In the genomic region with DNA sequence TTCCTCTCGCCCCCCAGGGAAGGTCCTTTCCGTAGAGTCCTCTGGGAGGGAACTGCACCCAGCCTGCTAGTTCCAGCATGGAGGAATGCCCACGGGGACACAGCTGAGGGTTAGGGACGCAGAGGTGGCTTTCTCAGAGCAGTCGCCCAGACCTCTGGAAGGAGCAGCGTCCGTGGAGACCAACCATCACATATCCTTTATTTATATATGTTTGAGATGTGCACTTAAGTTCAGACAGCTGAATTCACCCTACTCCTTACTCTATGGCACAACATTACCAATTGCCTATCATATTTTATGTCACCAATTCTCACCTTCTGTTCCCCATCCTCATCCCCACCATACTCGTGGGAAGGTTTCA, we compare ENCODE assay signal across 14 cellular contexts.
DNase-seq lines count a peak whose midpoint lies in the region; ATAC-seq and TF ChIP-seq lines count a peak whose summit lies in the region.
"Had no signal": no experiment of that assay in that cellular context is flagged by ENCODE, and none has a peak within 500 bp of the region (broad histone marks: within the 10 kb centered on the region; RNA-seq: fewer than 3 reads in every experiment).

No MANE protein-coding gene starts in this region.

- H3K36me3 ChIP-seq in SK-N-SH (replicated peaks in 1 of 2; ENCODE audit: control insufficient read depth in 1 of 2, insufficient read depth in 2 of 2, low read length in 1 of 2) (no peaks in the 10 kb centered on the region), neuronal stem cell (replicated peaks in 1 of 2; ENCODE audit: control insufficient read depth in 2 of 2, insufficient read depth in 2 of 2, low read length in 2 of 2) (no peaks in the 10 kb centered on the region), uterus (no peaks in the 10 kb centered on the region)

- H2BK15ac ChIP-seq in neuronal stem cell (ENCODE audit: low read length): no peak overlapping the region

- H3K23ac ChIP-seq in neuronal stem cell (ENCODE audit: low read depth, low read length, poor library complexity): no peak overlapping the region

- no peak overlapping the region for H3K4me2 ChIP-seq in SK-N-SH
- no peak overlapping the region for H3K4me2 ChIP-seq in neuronal stem cell (ENCODE audit: insufficient read depth, low read length, poor library complexity, severe bottlenecking)
- H3K4me2 ChIP-seq: A549 had no signal

- H3K4me1 ChIP-seq in SK-N-SH (ENCODE audit: control insufficient read depth in 1 of 2, insufficient read depth in 2 of 2, low read depth in 1 of 2, low read length in 1 of 2) (no peaks in the 10 kb centered on the region), neuronal stem cell (ENCODE audit: control insufficient read depth in 2 of 2, insufficient read depth in 1 of 2, low read depth in 1 of 2, low read length in 2 of 2) (peaks cover 0 to 3% of the 10 kb centered on the region in 2 donors), uterus (no peaks in the 10 kb centered on the region)
- H3K4me1 ChIP-seq: A549, Caco-2 had no signal

- no peak overlapping the region for H2BK12ac ChIP-seq in neuronal stem cell (ENCODE audit: low read length)

- H2BK5ac ChIP-seq in neuronal stem cell (ENCODE audit: low read length): no peak overlapping the region

- no peaks in the 10 kb centered on the region for H3K79me1 ChIP-seq in neuronal stem cell (ENCODE audit: low read depth, low read length)

- no peaks in the 10 kb centered on the region for H3K27me3 ChIP-seq in SK-N-SH (ENCODE audit: insufficient read depth)
- H3K27me3 ChIP-seq in neuronal stem cell (ENCODE audit: control insufficient read depth in 3 of 3, insufficient read depth in 3 of 3, low read depth in 1 of 3, low read length in 3 of 3): peaks cover 0 to 7% (median 0%) of the 10 kb centered on the region in 3 experiments
- no peaks in the 10 kb centered on the region for H3K27me3 ChIP-seq in uterus

- no peaks in the 10 kb centered on the region for H3K9me2 ChIP-seq in SK-N-SH

- ATAC-seq in SK-N-SH treated with all-trans-retinoic acid at 6 μM for 48 hours: no peak
- ATAC-seq: A549, HepG2 had no signal

- H3K27ac ChIP-seq in SK-N-SH (ENCODE audit: low read depth in 2 of 2, low read length in 1 of 2): no peak overlapping the region
- H3K27ac ChIP-seq in neuronal stem cell (replicated peaks; ENCODE audit: low read length): no peak overlapping the region
- H3K27ac ChIP-seq in uterus: no peak overlapping the region
- H3K27ac ChIP-seq: 22Rv1, A549, C4-2B had no signal

- no peaks in the 10 kb centered on the region for H3K79me2 ChIP-seq in SK-N-SH (ENCODE audit: insufficient read depth)

- TF ChIP-seq POLR2A in uterus (IDR thresholded peaks at IDR 0.05): no peak

- H3K9me3 ChIP-seq in SK-N-SH (no peaks in the 10 kb centered on the region), neuronal stem cell (replicated peaks in 1 of 2; ENCODE audit: control insufficient read depth in 2 of 2, insufficient read depth in 1 of 2, low read depth in 1 of 2, low read length in 2 of 2) (no peaks in the 10 kb centered on the region), uterus (no peaks in the 10 kb centered on the region)
- H3K9me3 ChIP-seq: A549, Caco-2 had no signal

- no peak for TF ChIP-seq RAD21 in SK-N-SH (IDR thresholded peaks at IDR 0.05; ENCODE audit: low read length)

- H3K9ac ChIP-seq in SK-N-SH (no peak overlapping the region), neuronal stem cell (ENCODE audit: low read depth, low read length, poor library complexity) (no peak overlapping the region)

- no peak overlapping the region for H2AFZ ChIP-seq in SK-N-SH (ENCODE audit: low read depth)
- H2AFZ ChIP-seq in neuronal stem cell (ENCODE audit: low read length): no peak overlapping the region

- H4K91ac ChIP-seq in neuronal stem cell (ENCODE audit: low read depth, low read length, poor library complexity): no peak overlapping the region

- peak overlapping the region; percentile 32 for H3K18ac ChIP-seq in neuronal stem cell (ENCODE audit: low read length)

- WGBS in SK-N-SH (ENCODE audit: low lambda C conversion rate): 17% methylated on average over 5 of the region's 8 CpGs
- WGBS in neuronal stem cell (ENCODE audit: extremely low coverage in 2 of 2, insufficient read length in 2 of 2, insufficient replicate concordance in 1 of 2), 2 donors: no CpG with 5 or more reads among the region's 8 CpGs

- intact Hi-C loops in uterus (cut with DNase I; ENCODE audit: low total_unique reads): no loop called here

- H4K8ac ChIP-seq in neuronal stem cell (ENCODE audit: low read depth, low read length): no peak overlapping the region

- no peak overlapping the region for H3K14ac ChIP-seq in neuronal stem cell (ENCODE audit: low read length)

- POLR2A ChIA-PET in SK-N-SH (lab: Yijun Ruan, JAX): no interaction called here

- no peak overlapping the region for H3K4ac ChIP-seq in neuronal stem cell (ENCODE audit: low read length)

- no peak for TF ChIP-seq CTCF in SK-N-SH (IDR thresholded peaks at IDR 0.05)
- no peak for TF ChIP-seq CTCF in GM10266 (IDR thresholded peaks at IDR 0.05; ENCODE audit: control insufficient read depth, insufficient read depth, low read depth, missing control alignments)
- TF ChIP-seq CTCF in uterus (IDR thresholded peaks at IDR 0.05): no peak

- CTCF ChIA-PET in SK-N-SH (lab: Yijun Ruan, JAX): interaction anchor here (1.4 kb wide), 1 partner anchor 20 kb away, joined by 3 read pairs; no protein-coding TSS in a partner anchor

- DNase-seq in SK-N-SH: peak; percentile 1
- DNase-seq in GM10266 (ENCODE audit: extremely low spot score): peak; percentile 6
- DNase-seq in epidermal melanocyte (ENCODE audit: insufficient read length, low spot score): peak; percentile 16
- DNase-seq in neuronal stem cell (ENCODE audit: low spot score): no peak
- no peak for DNase-seq in uterus
- DNase-seq in NCI-H2196 treated with DMSO at 0.1 percent for 48 hours (lab: John Stamatoyannopoulos, UW; ENCODE audit: unreplicated experiment): no peak
- DNase-seq: AML-193, Caco-2, GOT3 had no signal

- H3F3A ChIP-seq in SK-N-SH (replicated peaks; ENCODE audit: insufficient read depth): no peaks in the 10 kb centered on the region

- H2AK5ac ChIP-seq in neuronal stem cell (ENCODE audit: low read depth, low read length): no peak overlapping the region

- H2BK120ac ChIP-seq in neuronal stem cell (ENCODE audit: low read depth, low read length): no peak overlapping the region

- H3K4me3 ChIP-seq in SK-N-SH (ENCODE audit: low read depth in 2 of 2, low read length in 1 of 2): no peak overlapping the region
- H3K4me3 ChIP-seq in neuronal stem cell (ENCODE audit: low read length in 2 of 2): no peak overlapping the region
- H3K4me3 ChIP-seq in uterus: no peak overlapping the region
- H3K4me3 ChIP-seq: A549 had no signal

- no peaks in the 10 kb centered on the region for H4K20me1 ChIP-seq in SK-N-SH (ENCODE audit: insufficient read depth)

- TF ChIP-seq EP300 in SK-N-SH (IDR thresholded peaks at IDR 0.05; ENCODE audit: borderline replicate concordance in 1 of 2, low read depth in 1 of 2, low read length in 1 of 2): no peak

TF ChIP-seq in SK-N-SH, 30 proteins besides CTCF, POLR2A, EP300 and RAD21 (continues in another document):
- no peak for TF ChIP-seq POLR2AphosphoS5 (IDR thresholded peaks at IDR 0.05; ENCODE audit: low read depth, low read length)
- TF ChIP-seq, protein P1, sequence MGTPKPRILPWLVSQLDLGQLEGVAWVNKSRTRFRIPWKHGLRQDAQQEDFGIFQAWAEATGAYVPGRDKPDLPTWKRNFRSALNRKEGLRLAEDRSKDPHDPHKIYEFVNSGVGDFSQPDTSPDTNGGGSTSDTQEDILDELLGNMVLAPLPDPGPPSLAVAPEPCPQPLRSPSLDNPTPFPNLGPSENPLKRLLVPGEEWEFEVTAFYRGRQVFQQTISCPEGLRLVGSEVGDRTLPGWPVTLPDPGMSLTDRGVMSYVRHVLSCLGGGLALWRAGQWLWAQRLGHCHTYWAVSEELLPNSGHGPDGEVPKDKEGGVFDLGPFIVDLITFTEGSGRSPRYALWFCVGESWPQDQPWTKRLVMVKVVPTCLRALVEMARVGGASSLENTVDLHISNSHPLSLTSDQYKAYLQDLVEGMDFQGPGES (IDR thresholded peaks at IDR 0.05; ENCODE audit: low read depth, low read length): no peak

TF ChIP-seq in SK-N-SH treated with all-trans-retinoic acid at 6 μM for 48 hours, 23 proteins besides CTCF, POLR2A, EP300 and RAD21 (continues in another document):
- TF ChIP-seq, protein P2, sequence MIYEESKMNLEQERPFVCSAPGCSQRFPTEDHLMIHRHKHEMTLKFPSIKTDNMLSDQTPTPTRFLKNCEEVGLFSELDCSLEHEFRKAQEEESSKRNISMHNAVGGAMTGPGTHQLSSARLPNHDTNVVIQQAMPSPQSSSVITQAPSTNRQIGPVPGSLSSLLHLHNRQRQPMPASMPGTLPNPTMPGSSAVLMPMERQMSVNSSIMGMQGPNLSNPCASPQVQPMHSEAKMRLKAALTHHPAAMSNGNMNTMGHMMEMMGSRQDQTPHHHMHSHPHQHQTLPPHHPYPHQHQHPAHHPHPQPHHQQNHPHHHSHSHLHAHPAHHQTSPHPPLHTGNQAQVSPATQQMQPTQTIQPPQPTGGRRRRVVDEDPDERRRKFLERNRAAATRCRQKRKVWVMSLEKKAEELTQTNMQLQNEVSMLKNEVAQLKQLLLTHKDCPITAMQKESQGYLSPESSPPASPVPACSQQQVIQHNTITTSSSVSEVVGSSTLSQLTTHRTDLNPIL (CRISPR knock-in tag; IDR thresholded peaks at IDR 0.05; ENCODE audit: low read depth): no peak
- TF ChIP-seq TCF4 (CRISPR knock-in tag; IDR thresholded peaks at IDR 0.05; ENCODE audit: borderline replicate concordance): no peak
- no peak for TF ChIP-seq ZNF8 (CRISPR knock-in tag; IDR thresholded peaks at IDR 0.05)
- TF ChIP-seq, protein P3, sequence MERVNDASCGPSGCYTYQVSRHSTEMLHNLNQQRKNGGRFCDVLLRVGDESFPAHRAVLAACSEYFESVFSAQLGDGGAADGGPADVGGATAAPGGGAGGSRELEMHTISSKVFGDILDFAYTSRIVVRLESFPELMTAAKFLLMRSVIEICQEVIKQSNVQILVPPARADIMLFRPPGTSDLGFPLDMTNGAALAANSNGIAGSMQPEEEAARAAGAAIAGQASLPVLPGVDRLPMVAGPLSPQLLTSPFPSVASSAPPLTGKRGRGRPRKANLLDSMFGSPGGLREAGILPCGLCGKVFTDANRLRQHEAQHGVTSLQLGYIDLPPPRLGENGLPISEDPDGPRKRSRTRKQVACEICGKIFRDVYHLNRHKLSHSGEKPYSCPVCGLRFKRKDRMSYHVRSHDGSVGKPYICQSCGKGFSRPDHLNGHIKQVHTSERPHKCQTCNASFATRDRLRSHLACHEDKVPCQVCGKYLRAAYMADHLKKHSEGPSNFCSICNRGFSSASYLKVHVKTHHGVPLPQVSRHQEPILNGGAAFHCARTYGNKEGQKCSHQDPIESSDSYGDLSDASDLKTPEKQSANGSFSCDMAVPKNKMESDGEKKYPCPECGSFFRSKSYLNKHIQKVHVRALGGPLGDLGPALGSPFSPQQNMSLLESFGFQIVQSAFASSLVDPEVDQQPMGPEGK (CRISPR knock-in tag; IDR thresholded peaks at IDR 0.05; ENCODE audit: borderline replicate concordance): no peak
- no peak for TF ChIP-seq CSDC2 (CRISPR knock-in tag; IDR thresholded peaks at IDR 0.05)

Comparison
In these comparisons a context has a peak if more than half of its experiments do, and no peak if none do; other contexts are left out.
1. DNase-seq: peak in SK-N-SH (single experiment), GM10266 (single experiment) and epidermal melanocyte (single experiment); none in neuronal stem cell (single experiment), uterus (0 of 2) and NCI-H2196 treated with DMSO at 0.1 percent for 48 hours (single experiment).